1 cellular context compared by ENCODE assay signal in the genomic region with DNA sequence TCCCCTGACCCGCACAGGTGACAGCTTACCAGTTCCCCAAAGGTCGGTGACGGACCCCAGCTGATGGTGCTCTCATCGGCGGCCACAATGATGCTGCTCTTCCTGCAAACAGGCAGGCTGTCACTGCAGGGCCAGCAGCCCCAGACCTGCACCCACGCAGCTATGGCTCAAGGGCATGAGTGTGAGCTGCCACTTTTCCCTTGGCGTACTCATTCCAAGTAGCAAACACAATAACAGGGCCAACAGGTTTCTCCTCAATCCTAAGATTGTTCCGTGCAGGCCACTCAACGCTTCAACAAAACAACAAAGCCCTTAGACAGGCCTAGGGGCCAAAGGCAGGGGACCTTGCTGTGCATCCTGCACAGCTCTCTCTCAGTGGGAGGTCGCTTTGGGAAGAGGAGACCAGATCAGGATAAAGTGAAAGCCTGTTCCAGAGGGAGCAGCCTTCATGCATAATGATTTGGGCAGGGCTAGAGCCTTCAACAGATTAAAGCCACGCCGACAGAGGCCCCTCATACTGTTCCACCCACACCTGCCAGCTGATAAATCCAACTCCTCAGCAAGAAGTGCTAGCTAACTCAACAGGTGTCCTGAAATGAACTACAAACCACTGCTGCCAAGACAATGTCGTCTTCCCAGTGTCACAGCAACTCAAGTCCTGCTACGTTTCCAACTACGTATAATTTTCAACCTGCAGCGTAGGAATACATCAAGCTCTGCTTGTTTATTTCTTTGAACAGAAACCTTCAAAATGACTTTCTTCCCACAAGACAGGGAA.
TF ChIP-seq lines count a peak whose summit lies in the region.

No MANE protein-coding gene starts in this region.

TF ChIP-seq in HEK293T, 16 proteins besides CTCF, POLR2A, EP300 and RAD21:
- TF ChIP-seq LEF1 (IDR thresholded peaks at IDR 0.05; ENCODE audit: borderline replicate concordance), result no peak
- TF ChIP-seq CTBP1 (IDR thresholded peaks at IDR 0.05; ENCODE audit: borderline replicate concordance), result no peak
- TF ChIP-seq TARDBP (IDR thresholded peaks at IDR 0.05), result no peak
- no peak for TF ChIP-seq ZNF384 (IDR thresholded peaks at IDR 0.05)
- no peak for TF ChIP-seq FOXM1 (IDR thresholded peaks at IDR 0.05; ENCODE audit: borderline replicate concordance)
- no peak for TF ChIP-seq HDGF (IDR thresholded peaks at IDR 0.05; ENCODE audit: borderline replicate concordance)
- no peak for TF ChIP-seq ARNT (IDR thresholded peaks at IDR 0.05)
- no peak for TF ChIP-seq NFRKB (IDR thresholded peaks at IDR 0.05)
- TF ChIP-seq FOXK2 (IDR thresholded peaks at IDR 0.05), result no peak
- TF ChIP-seq SP1 (IDR thresholded peaks at IDR 0.05), result no peak
- no peak for TF ChIP-seq L3MBTL2 (conservative IDR thresholded peaks at IDR 0.05)
- TF ChIP-seq ELF4 (IDR thresholded peaks at IDR 0.05), result no peak
- TF ChIP-seq SUZ12 (IDR thresholded peaks at IDR 0.05), result no peak
